In genomic region chr21:45572231-45572630, GRCh38 we compare ENCODE assay signal across 2 cellular contexts.
TF ChIP-seq lines count a peak whose summit lies in the region.

No MANE protein-coding gene starts in this region.

TF ChIP-seq in SK-N-SH, 30 proteins besides CTCF, POLR2A, EP300 and RAD21 (continued from another document):
- TF ChIP-seq MAX (IDR thresholded peaks at IDR 0.05; ENCODE audit: low read depth), result no peak
- no peak for TF ChIP-seq NFIC (IDR thresholded peaks at IDR 0.05; ENCODE audit: borderline replicate concordance)
- no peak for TF ChIP-seq RXRA (IDR thresholded peaks at IDR 0.05; ENCODE audit: borderline replicate concordance, low read depth)
- no peak for TF ChIP-seq YY1 (IDR thresholded peaks at IDR 0.05; ENCODE audit: low read depth)
- TF ChIP-seq SIN3A (IDR thresholded peaks at IDR 0.05; ENCODE audit: borderline replicate concordance, low read depth, low read length), result no peak
- no peak for TF ChIP-seq TEAD4 (IDR thresholded peaks at IDR 0.05; ENCODE audit: borderline replicate concordance, insufficient read depth)
- no peak for TF ChIP-seq TAF1 (IDR thresholded peaks at IDR 0.05; ENCODE audit: borderline replicate concordance, low read depth, low read length)
- no peak for TF ChIP-seq ELF1 (IDR thresholded peaks at IDR 0.05)

TF ChIP-seq in SK-N-SH treated with all-trans-retinoic acid at 6 μM for 48 hours, 23 proteins besides CTCF, POLR2A, EP300 and RAD21 (continued from another document):
- TF ChIP-seq TSHZ2 (CRISPR knock-in tag; IDR thresholded peaks at IDR 0.05) (no peak), CSDC2 (CRISPR knock-in tag; IDR thresholded peaks at IDR 0.05) (no peak), ZNF70 (CRISPR knock-in tag; IDR thresholded peaks at IDR 0.05) (no peak), ZFP30 (CRISPR knock-in tag; IDR thresholded peaks at IDR 0.05) (no peak), TOX (CRISPR knock-in tag; IDR thresholded peaks at IDR 0.05; ENCODE audit: borderline replicate concordance) (no peak), POU6F1 (CRISPR knock-in tag; IDR thresholded peaks at IDR 0.05; ENCODE audit: borderline replicate concordance, low read depth) (no peak), SNAI2 (CRISPR knock-in tag; IDR thresholded peaks at IDR 0.05) (no peak), TCF4 (CRISPR knock-in tag; IDR thresholded peaks at IDR 0.05; ENCODE audit: borderline replicate concordance) (no peak), ZFP3 (CRISPR knock-in tag; IDR thresholded peaks at IDR 0.05) (no peak), ESRRG (CRISPR knock-in tag; IDR thresholded peaks at IDR 0.05) (no peak)
